Comparison of ENCODE assay signal across 26 cellular contexts in the genomic region with DNA sequence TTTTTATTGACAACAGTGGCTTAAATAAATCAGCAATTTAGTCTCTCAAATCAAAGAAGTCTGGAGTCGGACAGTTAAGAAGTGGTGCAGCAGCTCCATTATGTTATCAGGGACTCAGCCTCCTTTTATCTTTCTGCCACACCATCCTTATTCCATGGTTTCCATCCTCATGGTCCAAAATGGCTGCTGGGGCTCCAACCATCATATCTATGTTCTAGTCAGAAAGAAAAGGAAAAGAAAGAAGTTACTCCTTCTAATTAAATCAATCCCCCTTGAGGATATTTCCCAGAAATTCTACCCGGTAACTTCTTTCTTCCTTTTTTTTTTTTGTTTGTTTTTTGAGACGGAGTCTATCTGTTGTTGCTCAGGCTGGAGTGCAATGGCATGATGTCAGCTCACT.
"Had no signal": no experiment of that assay in that cellular context is flagged by ENCODE, and none has a peak within 500 bp of the region (broad histone marks: within the 10 kb centered on the region; RNA-seq: fewer than 3 reads in every experiment).

No MANE protein-coding gene starts in this region.

- ATAC-seq: stimulated activated effector memory CD8-positive, alpha-beta T cell treated with anti-CD3 and anti-CD28 coated beads, Interleukin-12 subunit alpha, Interleukin-12 subunit beta, amount 100 ng/mL, for 72 hours; stimulated activated memory B cell treated with anti-CD40 and anti-IgM and Interleukin-4, amounts not matched to agents 10 μg/mL and 1 μg/mL and 100 μg/mL, for 72 hours; stimulated activated naive B cell treated with anti-CD40 and anti-IgM and Interleukin-4, amounts not matched to agents 10 μg/mL and 1 μg/mL and 100 μg/mL, for 72 hours; stimulated activated naive CD8-positive, alpha-beta T cell treated with anti-CD3 and anti-CD28 coated beads, Interleukin-15, amount 100 ng/mL, for 72 hours; stimulated activated naive CD8-positive, alpha-beta T cell treated with anti-CD3 and anti-CD28 coated beads, Interleukin-15, Interleukin-2, amounts not matched to agents 100 U/mL and 50 U/mL, for 24 hours; upper lobe of right lung had no signal

- H3K9me3 ChIP-seq: stomach, suprapubic skin, testis, thoracic aorta, thyroid gland, tibial artery, tibial nerve, transverse colon, upper lobe of left lung, upper lobe of right lung, uterus, vagina had no signal

- FAIRE-seq: urothelium cell line had no signal

- H3K4me3 ChIP-seq: stomach, suprapubic skin, testis, thoracic aorta, thyroid gland, tibial artery, tibial nerve, transverse colon, upper lobe of left lung, upper lobe of right lung, uterus, vagina had no signal

- H3K27ac ChIP-seq: stomach, suprapubic skin, testis, thoracic aorta, thyroid gland, tibial artery, tibial nerve, transverse colon, upper lobe of left lung, upper lobe of right lung, uterus, vagina had no signal

- DNase-seq: stimulated activated CD4-positive, alpha-beta T cell treated with anti-CD3 and anti-CD28 coated beads, Interleukin-2, amount 100 ng/mL, for 48 hours; stimulated activated CD4-positive, alpha-beta T cell treated with anti-CD3 and anti-CD28 coated beads, Interleukin-4, amount 100 ng/mL, for 1 hour; stimulated activated CD4-positive, alpha-beta T cell treated with anti-CD3 and anti-CD28 coated beads, Interleukin-4, amount 100 ng/mL, for 24 hours; stimulated activated CD4-positive, alpha-beta T cell treated with anti-CD3 and anti-CD28 coated beads, Interleukin-4, amount 100 ng/mL, for 4 hours; stimulated activated CD8-positive, alpha-beta memory T cell treated with anti-CD3 and anti-CD28 coated beads, Interleukin-4, amount 100 ng/mL, for 48 hours; stimulated activated naive B cell treated with anti-CD40 and anti-IgM and Interleukin-4, amounts not matched to agents 10 μg/mL and 1 μg/mL and 100 μg/mL, for 72 hours; stimulated activated naive CD4-positive, alpha-beta T cell; stimulated activated naive CD4-positive, alpha-beta T cell treated with Interleukin-2 at 50 U/mL for 16 hours; stimulated activated naive CD8-positive, alpha-beta T cell treated with anti-CD3 and anti-CD28 coated beads, Interleukin-15, amount 100 ng/mL, for 72 hours; stimulated activated naive CD8-positive, alpha-beta T cell treated with anti-CD3 and anti-CD28 coated beads, Interleukin-15, Interleukin-2, amounts not matched to agents 100 U/mL and 50 U/mL, for 24 hours; stomach; testis; thyroid gland; tibial artery; transverse colon; trophoblast cell; upper lobe of left lung; upper lobe of right lung; uterus had no signal

- H3K36me3 ChIP-seq: stomach, suprapubic skin, thoracic aorta, thyroid gland, tibial artery, tibial nerve, transverse colon, upper lobe of left lung, upper lobe of right lung, uterus, vagina had no signal

- H3K27me3 ChIP-seq: suprapubic skin, testis, thyroid gland, tibial nerve, upper lobe of left lung, upper lobe of right lung, uterus, vagina had no signal

- H3K4me1 ChIP-seq: stomach, testis, thyroid gland, tibial artery, tibial nerve, transverse colon, upper lobe of left lung, upper lobe of right lung, uterus, vagina had no signal
